8 cellular contexts compared by ENCODE assay signal in genomic region chr2:72992734-72993102, GRCh38.
"Had no signal": no experiment of that assay in that cellular context is flagged by ENCODE, and none has a peak within 500 bp of the region (broad histone marks: within the 10 kb centered on the region; RNA-seq: fewer than 3 reads in every experiment).

No MANE protein-coding gene starts in this region.

- H3K36me3 ChIP-seq: neural progenitor cell had no signal

- H3K4me2 ChIP-seq: neural progenitor cell had no signal

- DNase-seq: foreskin keratinocyte; left ventricle myocardium superior; right cardiac atrium; stimulated activated CD4-positive, alpha-beta T cell treated with anti-CD3 and anti-CD28 coated beads, Interleukin-1b, Interleukin-23, amount 100 ng/mL, for 48 hours; upper lobe of left lung had no signal

- H3K9ac ChIP-seq: neural progenitor cell had no signal

- H3K27ac ChIP-seq: foreskin keratinocyte, heart left ventricle, neural progenitor cell, upper lobe of left lung, VCaP had no signal

- H3K4me1 ChIP-seq: foreskin keratinocyte, upper lobe of left lung had no signal

- H2AFZ ChIP-seq: neural progenitor cell had no signal

- H3K27me3 ChIP-seq: foreskin keratinocyte, heart left ventricle, upper lobe of left lung had no signal

- H3K4me3 ChIP-seq: heart left ventricle, neural progenitor cell, upper lobe of left lung had no signal

- H3K9me3 ChIP-seq: heart left ventricle, upper lobe of left lung had no signal
